Comparison of ENCODE assay signal across 8 cellular contexts in the genomic region with DNA sequence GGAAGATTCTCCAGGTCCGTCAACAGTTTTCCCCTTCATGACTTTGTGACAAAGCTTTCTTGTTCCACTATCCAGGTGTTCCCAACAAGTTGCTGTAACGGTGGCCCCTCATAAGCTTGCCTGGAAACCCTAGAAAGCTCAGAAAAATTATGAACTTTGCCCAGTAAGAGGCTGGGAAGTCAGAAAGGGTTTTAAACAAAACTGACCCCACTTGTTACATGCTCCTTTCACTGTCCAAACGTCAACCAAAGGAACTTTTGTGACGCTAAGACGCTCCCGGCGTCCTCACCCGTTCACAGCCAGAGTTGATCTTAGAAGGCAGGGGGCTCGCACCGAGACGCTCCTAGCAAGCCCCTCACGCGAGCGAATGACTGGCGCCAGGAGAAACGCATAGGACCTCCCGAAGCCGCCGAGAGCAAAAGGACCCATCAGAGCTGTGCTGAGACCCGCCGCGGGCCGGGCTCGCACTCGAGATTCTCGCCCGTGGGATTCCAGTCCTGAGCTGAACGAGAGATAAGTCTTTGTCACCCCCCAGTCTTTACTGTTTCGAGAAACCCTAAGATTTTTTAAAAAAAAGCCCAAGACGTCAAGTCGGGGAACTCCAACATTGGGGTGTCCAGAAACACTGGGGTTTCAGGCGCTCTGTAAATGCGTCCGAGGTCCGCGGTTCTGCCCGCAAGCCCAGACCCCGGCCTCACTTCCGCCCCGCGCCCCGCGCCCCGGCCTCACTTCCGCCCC. TPM values are rescaled to one million over a fixed set of nuclear protein-coding genes. Genes with fewer than 3 reads are reported as not detected.
DNase-seq lines count a peak whose midpoint lies in the region; ATAC-seq and TF ChIP-seq lines count a peak whose summit lies in the region.

No MANE protein-coding gene starts in this region.

- peak overlapping the region; percentile 91 for H3K9ac ChIP-seq in HUES6 (ENCODE audit: low read length)

- H3K4me1 ChIP-seq in HUES6 (ENCODE audit: control insufficient read depth, insufficient read depth, low read length): peaks cover 22% of the 10 kb centered on the region

- H3K27me3 ChIP-seq in AG04450 (ENCODE audit: control insufficient read depth, insufficient read depth, low read length) (no peaks in the 10 kb centered on the region), HUES6 (ENCODE audit: control insufficient read depth, insufficient read depth, low read length) (no peaks in the 10 kb centered on the region)

- peak overlapping the region; percentile 58 for H3K4me3 ChIP-seq in AG04450 (ENCODE audit: low read depth, low read length)
- peak overlapping the region; percentile 82 for H3K4me3 ChIP-seq in HUES6 (ENCODE audit: low read depth, low read length)

- H3K27ac ChIP-seq in AG04450 (ENCODE audit: low read depth, low read length): peak overlapping the region; percentile 90
- peak overlapping the region; percentile 98 for H3K27ac ChIP-seq in HUES6 (ENCODE audit: low read depth, low read length)

- peak overlapping the region; percentile 90 for H3K4me3 Mint-ChIP-seq in activated T-helper 17 cell treated with anti-CD3 and anti-CD28 coated beads, Interleukin-2, amount 50 U/mL, for 72 hours

- H3K36me3 Mint-ChIP-seq in activated T-helper 17 cell treated with anti-CD3 and anti-CD28 coated beads, Interleukin-2, amount 50 U/mL, for 72 hours (ENCODE audit: low read depth): peaks cover 90% of the 10 kb centered on the region

- H3K9me3 Mint-ChIP-seq in activated T-helper 17 cell treated with anti-CD3 and anti-CD28 coated beads, Interleukin-2, amount 50 U/mL, for 72 hours: no peaks in the 10 kb centered on the region

- POLR2A ChIA-PET in AG04450 (lab: Yijun Ruan, JAX): interaction anchor here (0.5 to 2.8 kb wide), 5 partner anchors 13 to 68 kb away, joined by 3 to 20 read pairs (median 4); a partner anchor contains a TSS

- CTCF ChIA-PET in AG04450 (lab: Charles Lee): interaction anchor here (1.5 kb wide), 1 partner anchor 69 kb away, joined by 9 read pairs; no protein-coding TSS in a partner anchor

- ATAC-seq in GM18858 (IDR thresholded peaks at IDR 0.05; ENCODE audit: unreplicated experiment) (peak; percentile 0), GM18861 (IDR thresholded peaks at IDR 0.05; ENCODE audit: unreplicated experiment) (no peak), HG03378 (IDR thresholded peaks at IDR 0.05; ENCODE audit: unreplicated experiment) (no peak)
- peak; percentile 1 for ATAC-seq in activated T-helper 17 cell treated with anti-CD3 and anti-CD28 coated beads, Interleukin-2, amount 50 U/mL, for 72 hours (replicated peaks)

- intact Hi-C loops in head of caudate nucleus (cut with DNase I): no loop called here

- no peaks in the 10 kb centered on the region for H3K27me3 Mint-ChIP-seq in activated T-helper 17 cell treated with anti-CD3 and anti-CD28 coated beads, Interleukin-2, amount 50 U/mL, for 72 hours

- no peak for TF ChIP-seq CTCF in AG04450 (IDR thresholded peaks at IDR 0.05; ENCODE audit: low read depth, low read length)

- DNase-seq in AG04450 (ENCODE audit: low read depth, low spot score) (no peak), head of caudate nucleus (peak in 32 of 42 donors; percentile 2 to 59 (median 28)), pons (ENCODE audit: low spot score) (peak; percentile 14)

- H3K4me1 Mint-ChIP-seq in activated T-helper 17 cell treated with anti-CD3 and anti-CD28 coated beads, Interleukin-2, amount 50 U/mL, for 72 hours: peaks cover 25% of the 10 kb centered on the region

- H3K36me3 ChIP-seq in HUES6 (ENCODE audit: control insufficient read depth, insufficient read depth, low read length): peaks cover 55% of the 10 kb centered on the region

- no peaks in the 10 kb centered on the region; the same call in 1 of the 2 replicates for H3K9me3 ChIP-seq in AG04450 (ENCODE audit: control insufficient read depth, insufficient read depth, low read length)
- no peaks in the 10 kb centered on the region for H3K9me3 ChIP-seq in HUES6 (ENCODE audit: control insufficient read depth, insufficient read depth, low read depth, low read length)

- H3K27ac Mint-ChIP-seq in activated T-helper 17 cell treated with anti-CD3 and anti-CD28 coated beads, Interleukin-2, amount 50 U/mL, for 72 hours: peak overlapping the region; percentile 94

RNA-seq across cellular contexts. Expression of a gene that starts 0.5 kb away (rescaled TPM):
- polyA plus RNA-seq in AG04450 (2011; rRNA removed): 36.9 and 39.9 TPM in 2 replicates
- 18.5 and 30.1 TPM in 2 replicates for polyA minus RNA-seq in AG04450 (2011; rRNA and poly(A)+ RNA removed)
- total RNA-seq in activated T-helper 17 cell treated with anti-CD3 and anti-CD28 coated beads, Interleukin-2, amount 50 U/mL, for 72 hours: 10 to 100 TPM; 66.2 to 90.3 TPM

RNA-seq across cellular contexts. Expression of a gene that starts 28.1 kb away (rescaled TPM):
- polyA plus RNA-seq in AG04450 (2011; rRNA removed): 132 and 182 TPM in 2 replicates
- polyA minus RNA-seq in AG04450 (2011; rRNA and poly(A)+ RNA removed): 135 and 171 TPM in 2 replicates
- total RNA-seq in activated T-helper 17 cell treated with anti-CD3 and anti-CD28 coated beads, Interleukin-2, amount 50 U/mL, for 72 hours: 100 to 1,000 TPM; 321 to 554 TPM

RNA-seq across cellular contexts. Expression of a gene that starts 29.0 kb away (rescaled TPM):
- 80.4 and 96.7 TPM in 2 replicates for polyA plus RNA-seq in AG04450 (2011; rRNA removed)
- 26.6 and 31.1 TPM in 2 replicates for polyA minus RNA-seq in AG04450 (2011; rRNA and poly(A)+ RNA removed)
- total RNA-seq in activated T-helper 17 cell treated with anti-CD3 and anti-CD28 coated beads, Interleukin-2, amount 50 U/mL, for 72 hours: 100 to 1,000 TPM in 1 of 2 donors, 10 to 100 TPM in 1; 61.9 to 124 TPM

RNA-seq across cellular contexts. Expression of a gene that starts 34.0 kb away (rescaled TPM):
- polyA plus RNA-seq in AG04450 (2011; rRNA removed): 38.5 and 45.7 TPM in 2 replicates
- polyA minus RNA-seq in AG04450 (2011; rRNA and poly(A)+ RNA removed): 30.6 and 37.9 TPM in 2 replicates
- total RNA-seq in activated T-helper 17 cell treated with anti-CD3 and anti-CD28 coated beads, Interleukin-2, amount 50 U/mL, for 72 hours: 10 to 100 TPM; 79.8 to 88.5 TPM

RNA-seq across cellular contexts. Expression of a gene that starts 38.8 kb away (rescaled TPM):
- polyA plus RNA-seq in AG04450 (2011; rRNA removed): 0.11 and 0.19 TPM in 2 replicates
- 0.32 TPM in 1 of 2 replicates, not detected in the other for polyA minus RNA-seq in AG04450 (2011; rRNA and poly(A)+ RNA removed)
- under 1 TPM; 0.74 to 0.82 TPM for total RNA-seq in activated T-helper 17 cell treated with anti-CD3 and anti-CD28 coated beads, Interleukin-2, amount 50 U/mL, for 72 hours

Comparison
In these comparisons a context has a peak if more than half of its experiments do, and no peak if none do; other contexts are left out.
1. ATAC-seq: peak in GM18858 (single experiment) and activated T-helper 17 cell treated with anti-CD3 and anti-CD28 coated beads, Interleukin-2, amount 50 U/mL, for 72 hours (single experiment); none in GM18861 (single experiment) and HG03378 (single experiment).